8 cellular contexts compared by ENCODE assay signal in the genomic region with DNA sequence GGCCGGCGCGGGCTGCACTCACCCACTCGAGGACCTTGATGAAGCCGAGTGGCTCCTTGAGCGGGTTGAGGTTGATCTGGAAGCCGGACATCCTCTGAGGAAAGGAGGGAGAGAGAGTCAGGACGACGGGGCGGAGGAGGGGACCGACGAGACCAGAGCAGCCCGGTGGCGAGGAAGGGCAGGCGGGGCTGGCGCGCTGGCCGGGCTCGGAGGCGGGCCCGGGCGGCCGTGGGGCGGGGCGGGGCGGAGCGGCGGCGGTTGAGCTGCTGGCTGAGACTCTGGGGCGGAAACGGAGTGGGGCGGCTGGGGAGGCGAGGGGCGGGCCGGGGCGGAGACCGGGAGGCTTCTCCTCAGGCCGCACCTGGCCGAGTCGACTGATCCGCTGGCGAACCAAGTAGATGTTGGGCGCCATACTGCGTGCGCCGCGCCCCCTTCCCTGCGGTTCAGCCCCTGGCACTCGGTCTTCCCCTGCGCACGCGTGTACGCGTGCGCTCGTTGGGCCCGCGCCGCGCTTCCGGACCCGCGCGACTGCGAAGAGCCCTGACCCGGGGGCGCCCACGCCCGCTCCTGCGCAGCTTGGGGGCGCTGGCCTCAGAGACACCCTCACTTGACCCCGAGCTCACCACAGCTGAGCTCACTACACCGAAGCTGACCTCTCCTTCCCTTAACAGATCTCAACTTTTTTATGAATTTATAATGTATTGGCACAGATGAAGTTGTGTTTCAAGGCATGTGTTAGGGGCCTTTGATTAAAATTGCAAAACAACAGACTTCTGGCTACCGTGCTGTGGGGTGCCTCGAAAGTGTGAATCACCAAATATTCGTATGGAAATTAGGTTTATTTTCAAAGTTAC. TPM values are rescaled to one million over a fixed set of nuclear protein-coding genes. Genes with fewer than 3 reads are reported as not detected.
DNase-seq lines count a peak whose midpoint lies in the region; TF ChIP-seq lines count a peak whose summit lies in the region.

A gene (minus strand): TSS at position 195 of the 854 bp plus-strand sequence. CDS start 104 bp downstream, at position 91.

- POLR2A ChIA-PET in SK-N-SH (lab: Yijun Ruan, JAX) = interaction anchor here (0.6 to 2.1 kb wide), 17 partner anchors 8 to 1097 kb away, joined by 3 to 26 read pairs (median 5); a partner anchor contains a TSS

- H3K27ac ChIP-seq in SK-N-SH (ENCODE audit: low read depth in 2 of 2, low read length in 1 of 2) = peak within 1 kb of the TSS; percentile 91 to 95
- H3K27ac ChIP-seq in thymus (ENCODE audit: low read depth) = peak within 1 kb of the TSS; percentile 98

- H3K36me3 ChIP-seq in GM06990 (ENCODE audit: control insufficient read depth, insufficient read depth, low read length) = no peaks in the 10 kb centered on the region
- H3K36me3 ChIP-seq in SK-N-SH (replicated peaks in 1 of 2; ENCODE audit: control insufficient read depth in 1 of 2, insufficient read depth in 2 of 2, low read length in 1 of 2) = peaks cover 0 to 4% of the 10 kb centered on the region in 2 experiments
- H3K36me3 ChIP-seq in thymus (ENCODE audit: control insufficient read depth, insufficient read depth) = no peaks in the 10 kb centered on the region

- peak within 1 kb of the TSS; percentile 84 for H3K4me3 ChIP-seq in GM06990 (replicated peaks; ENCODE audit: low read depth, low read length)
- H3K4me3 ChIP-seq in HFF-Myc (replicated peaks; ENCODE audit: low read depth, low read length) = peak within 1 kb of the TSS; percentile 81
- H3K4me3 ChIP-seq in NB4 (ENCODE audit: low read depth, low read length) = peak within 1 kb of the TSS; percentile 90
- peak within 1 kb of the TSS; percentile 80 to 91 for H3K4me3 ChIP-seq in SK-N-SH (ENCODE audit: low read depth in 2 of 2, low read length in 1 of 2)
- peak within 1 kb of the TSS; percentile 93 for H3K4me3 ChIP-seq in thymus (ENCODE audit: low read length)

- TF ChIP-seq EP300 in SK-N-SH (IDR thresholded peaks at IDR 0.05; ENCODE audit: borderline replicate concordance in 1 of 2, low read depth in 1 of 2, low read length in 1 of 2) = no peak; a peak in 1 of 4 replicates

- peaks cover 46% of the 10 kb centered on the region for H3K79me2 ChIP-seq in SK-N-SH (ENCODE audit: insufficient read depth)

- H2AFZ ChIP-seq in SK-N-SH (ENCODE audit: low read depth) = peak within 1 kb of the TSS; percentile 61

- H3K4me1 ChIP-seq in SK-N-SH (ENCODE audit: control insufficient read depth in 1 of 2, insufficient read depth in 2 of 2, low read depth in 1 of 2, low read length in 1 of 2) (peaks cover 14 to 21% of the 10 kb centered on the region in 2 experiments; a peak in 3 of 4 replicates), thymus (ENCODE audit: control insufficient read depth, insufficient read depth, low read length) (peaks cover 17% of the 10 kb centered on the region)

- no peaks in the 10 kb centered on the region for H3K27me3 Mint-ChIP-seq in activated naive CD4-positive, alpha-beta T cell treated with anti-CD3 and anti-CD28 coated beads, Interleukin-2, amount 50 U/mL, for 24 hours
- no peaks in the 10 kb centered on the region for H3K27me3 Mint-ChIP-seq in osteocyte (ENCODE audit: unreplicated experiment)

- CTCF ChIA-PET in SK-N-SH (lab: Yijun Ruan, JAX) = interaction anchor here (0.7 to 5.2 kb wide), 14 partner anchors 8 to 69 kb away, joined by 3 to 37 read pairs (median 4); no protein-coding TSS in a partner anchor

- no peaks in the 10 kb centered on the region for H3K27me3 ChIP-seq in GM06990 (replicated peaks; ENCODE audit: control insufficient read depth, insufficient read depth, low read length)
- H3K27me3 ChIP-seq in SK-N-SH (ENCODE audit: insufficient read depth) = no peaks in the 10 kb centered on the region
- no peaks in the 10 kb centered on the region for H3K27me3 ChIP-seq in thymus (ENCODE audit: control insufficient read depth, insufficient read depth)

- H3K9me3 ChIP-seq in SK-N-SH (no peaks in the 10 kb centered on the region), thymus (ENCODE audit: control insufficient read depth) (no peaks in the 10 kb centered on the region)

- H3K9ac ChIP-seq in SK-N-SH = peak within 1 kb of the TSS; percentile 81

- H3K27ac Mint-ChIP-seq in activated naive CD4-positive, alpha-beta T cell treated with anti-CD3 and anti-CD28 coated beads, Interleukin-2, amount 50 U/mL, for 24 hours = peak within 1 kb of the TSS; percentile 95
- H3K27ac Mint-ChIP-seq in osteocyte (ENCODE audit: unreplicated experiment) = peak within 1 kb of the TSS; percentile 93

- peaks cover 8% of the 10 kb centered on the region for H3F3A ChIP-seq in SK-N-SH (replicated peaks; ENCODE audit: insufficient read depth)

- peak; percentile 97 for DNase-seq in GM06990 (ENCODE audit: extremely low read depth, insufficient read length)
- DNase-seq in HFF-Myc (ENCODE audit: extremely low read depth, low read depth) = peak; percentile 51
- peak; percentile 99 for DNase-seq in NB4 (ENCODE audit: low read depth)
- DNase-seq in SK-N-SH = peak; percentile 99
- DNase-seq in glomerular visceral epithelial cell (ENCODE audit: extremely low spot score) = peak; percentile 94
- DNase-seq in osteocyte (ENCODE audit: extremely low spot score, unreplicated experiment) = peak; percentile 96

- TF ChIP-seq CTCF in GM06990 (IDR thresholded peaks at IDR 0.05; ENCODE audit: insufficient read depth, low read length, poor library complexity, severe bottlenecking) = no peak
- TF ChIP-seq CTCF in HFF-Myc (IDR thresholded peaks at IDR 0.05; ENCODE audit: low read depth, low read length, missing control alignments) = no peak
- no peak for TF ChIP-seq CTCF in NB4 (IDR thresholded peaks at IDR 0.05; ENCODE audit: low read depth, low read length)
- TF ChIP-seq CTCF in SK-N-SH (IDR thresholded peaks at IDR 0.05) = peak; percentile 39
- TF ChIP-seq CTCF in osteocyte (IDR thresholded peaks at IDR 0.05) = no peak

- H3K4me1 Mint-ChIP-seq in activated naive CD4-positive, alpha-beta T cell treated with anti-CD3 and anti-CD28 coated beads, Interleukin-2, amount 50 U/mL, for 24 hours = peaks cover 78% of the 10 kb centered on the region
- H3K4me1 Mint-ChIP-seq in osteocyte (ENCODE audit: unreplicated experiment) = peaks cover 34% of the 10 kb centered on the region

- peak within 1 kb of the TSS; percentile 82 for H3K4me2 ChIP-seq in SK-N-SH

- H4K20me1 ChIP-seq in SK-N-SH (ENCODE audit: insufficient read depth) = peaks cover 32% of the 10 kb centered on the region

- no peaks in the 10 kb centered on the region for H3K36me3 Mint-ChIP-seq in activated naive CD4-positive, alpha-beta T cell treated with anti-CD3 and anti-CD28 coated beads, Interleukin-2, amount 50 U/mL, for 24 hours
- no peaks in the 10 kb centered on the region for H3K36me3 Mint-ChIP-seq in osteocyte (ENCODE audit: unreplicated experiment)

- H3K9me2 ChIP-seq in SK-N-SH = no peaks in the 10 kb centered on the region

- peak within 1 kb of the TSS; percentile 93 for H3K4me3 Mint-ChIP-seq in activated naive CD4-positive, alpha-beta T cell treated with anti-CD3 and anti-CD28 coated beads, Interleukin-2, amount 50 U/mL, for 24 hours
- H3K4me3 Mint-ChIP-seq in osteocyte (ENCODE audit: unreplicated experiment) = peak within 1 kb of the TSS; percentile 88

- peak; percentile 9; the same call in 1 of the 2 replicates for TF ChIP-seq RAD21 in SK-N-SH (IDR thresholded peaks at IDR 0.05; ENCODE audit: low read length)

- peak; percentile 69 for TF ChIP-seq POLR2A in NB4 (IDR thresholded peaks at IDR 0.05; ENCODE audit: extremely low read depth, insufficient read length)

- no peaks in the 10 kb centered on the region for H3K9me3 Mint-ChIP-seq in activated naive CD4-positive, alpha-beta T cell treated with anti-CD3 and anti-CD28 coated beads, Interleukin-2, amount 50 U/mL, for 24 hours
- H3K9me3 Mint-ChIP-seq in osteocyte (ENCODE audit: unreplicated experiment) = no peaks in the 10 kb centered on the region

- 6% methylated on average over 62 of the region's 76 CpGs for WGBS in SK-N-SH (ENCODE audit: low lambda C conversion rate)
- WGBS in thymus = 2% methylated on average over 76 of the region's 76 CpGs

TF ChIP-seq in SK-N-SH, 30 proteins besides CTCF, POLR2A, EP300 and RAD21 (continues in another document):
- TF ChIP-seq TEAD4 (IDR thresholded peaks at IDR 0.05; ENCODE audit: borderline replicate concordance, insufficient read depth) (no peak), JUND (IDR thresholded peaks at IDR 0.05) (no peak), MXI1 (IDR thresholded peaks at IDR 0.05; ENCODE audit: low read depth, low read length) (peak; percentile 19), RXRA (IDR thresholded peaks at IDR 0.05; ENCODE audit: borderline replicate concordance, low read depth) (peak; percentile 2; the same call in 1 of the 2 replicates), FOXJ3 (CRISPR knock-in tag; IDR thresholded peaks at IDR 0.05) (no peak)
- TF ChIP-seq, protein P1, sequence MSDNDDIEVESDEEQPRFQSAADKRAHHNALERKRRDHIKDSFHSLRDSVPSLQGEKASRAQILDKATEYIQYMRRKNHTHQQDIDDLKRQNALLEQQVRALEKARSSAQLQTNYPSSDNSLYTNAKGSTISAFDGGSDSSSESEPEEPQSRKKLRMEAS (IDR thresholded peaks at IDR 0.05; ENCODE audit: low read depth) = peak; percentile 53; the same call in 1 of the 2 replicates
- TF ChIP-seq, protein P2, sequence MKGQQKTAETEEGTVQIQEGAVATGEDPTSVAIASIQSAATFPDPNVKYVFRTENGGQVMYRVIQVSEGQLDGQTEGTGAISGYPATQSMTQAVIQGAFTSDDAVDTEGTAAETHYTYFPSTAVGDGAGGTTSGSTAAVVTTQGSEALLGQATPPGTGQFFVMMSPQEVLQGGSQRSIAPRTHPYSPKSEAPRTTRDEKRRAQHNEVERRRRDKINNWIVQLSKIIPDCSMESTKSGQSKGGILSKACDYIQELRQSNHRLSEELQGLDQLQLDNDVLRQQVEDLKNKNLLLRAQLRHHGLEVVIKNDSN (IDR thresholded peaks at IDR 0.05; ENCODE audit: borderline replicate concordance, low read depth) = no peak; the same call in 1 of the 2 replicates

RNA-seq across cellular contexts. Expression of the gene that starts here (rescaled TPM):
- polyA plus RNA-seq in SK-N-SH (2012; rRNA removed) (72.4 and 98.7 TPM in 2 replicates), thymus (77.0 TPM)
- 120 and 138 TPM in 2 replicates for polyA plus RNA-seq in SK-N-SH (2012; cell fraction: cytosol; rRNA removed)
- 14.7 and 39.4 TPM in 2 replicates for polyA plus RNA-seq in SK-N-SH (2012; cell fraction: nucleus; rRNA removed)
- 80.9 and 85.4 TPM in 2 replicates for total RNA-seq in osteocyte

Comparison
In these comparisons a context has a peak if more than half of its experiments do, and no peak if none do; other contexts are left out.
1. Peak in every context shown above with its lines: DNase-seq, H3K4me3 ChIP-seq and H3K27ac ChIP-seq.